ENCODE assay signal across 8 cellular contexts in the genomic region with DNA sequence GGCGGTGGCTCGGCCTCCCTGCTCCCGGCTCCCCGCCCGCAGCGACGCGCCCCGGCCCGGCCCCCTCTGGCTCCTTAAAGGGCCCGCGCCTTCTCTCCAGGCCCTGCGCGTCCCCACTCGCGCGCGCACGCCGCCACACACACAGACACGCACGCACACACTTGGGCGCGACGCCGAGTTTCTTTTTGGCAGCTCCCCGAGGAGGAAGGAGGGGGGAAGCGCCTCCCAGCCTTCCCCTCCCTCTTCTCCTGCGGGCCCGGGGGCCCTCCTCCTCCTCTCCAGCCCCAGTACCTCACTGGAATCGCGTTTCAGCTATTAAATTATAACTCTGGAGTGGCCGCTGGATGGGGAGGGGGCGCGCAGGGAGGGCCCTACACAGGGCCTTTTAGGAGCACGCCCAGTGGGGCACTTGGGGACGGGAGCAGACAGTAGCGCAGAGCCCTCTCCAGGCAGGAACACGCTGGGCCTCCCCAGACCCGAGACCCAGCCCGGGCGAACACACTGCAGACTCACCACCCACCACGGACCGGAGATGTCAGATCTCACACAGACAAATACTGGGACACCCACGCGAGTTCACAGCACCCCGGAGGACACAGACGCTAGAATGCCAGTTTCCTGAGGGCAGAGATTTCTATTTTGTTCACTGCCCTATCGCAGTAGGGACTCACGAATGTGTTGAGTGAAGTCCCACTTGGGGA. TPM values are rescaled to one million over a fixed set of nuclear protein-coding genes. Genes with fewer than 3 reads are reported as not detected.
DNase-seq lines count a peak whose midpoint lies in the region; ATAC-seq and TF ChIP-seq lines count a peak whose summit lies in the region.

No MANE protein-coding gene starts in this region.

- H3K27me3 ChIP-seq in AG04450 (ENCODE audit: control insufficient read depth, insufficient read depth, low read length): no peaks in the 10 kb centered on the region

- DNase-seq in AG04450 (ENCODE audit: low read depth, low spot score): peak; percentile 92
- DNase-seq in NCI-H510A (lab: John Stamatoyannopoulos, UW): peak; percentile 78
- DNase-seq in activated CD4-positive, alpha-beta T cell treated with anti-CD3 and anti-CD28 coated beads for 48 hours: peak; percentile 83
- DNase-seq in left kidney (ENCODE audit: low read depth, low spot score): peak; percentile 94
- peak; percentile 76 for DNase-seq in stimulated activated CD4-positive, alpha-beta T cell treated with anti-CD3 and anti-CD28 coated beads, Interleukin-1b, Interleukin-23, amount 100 ng/mL, for 48 hours

- peak; percentile 14; the same call in 1 of the 2 replicates for TF ChIP-seq CTCF in AG04450 (IDR thresholded peaks at IDR 0.05; ENCODE audit: low read depth, low read length)

- H3K9me3 ChIP-seq in AG04450 (ENCODE audit: control insufficient read depth, insufficient read depth, low read length): no peaks in the 10 kb centered on the region; the same call in 1 of the 2 replicates

- ATAC-seq in GM19023 (IDR thresholded peaks at IDR 0.05; ENCODE audit: unreplicated experiment): peak; percentile 49
- peak; percentile 58 for ATAC-seq in HG03280 (IDR thresholded peaks at IDR 0.05; ENCODE audit: unreplicated experiment)

- H3K4me3 ChIP-seq in AG04450 (ENCODE audit: low read depth, low read length): peak overlapping the region; percentile 41

- CTCF ChIA-PET in AG04450 (lab: Charles Lee): interaction anchor here (0.7 to 1.1 kb wide), 4 partner anchors 17 to 361 kb away, joined by 3 to 4 read pairs (median 3); no protein-coding TSS in a partner anchor

- POLR2A ChIA-PET in AG04450 (lab: Yijun Ruan, JAX): interaction anchor here (0.6 to 2.0 kb wide), 6 partner anchors 49 to 198 kb away, joined by 3 to 9 read pairs (median 5); no protein-coding TSS in a partner anchor

- H3K27ac ChIP-seq in AG04450 (ENCODE audit: low read depth, low read length): peak overlapping the region; percentile 70
- H3K27ac ChIP-seq in cingulate gyrus (ENCODE audit: low read depth, low read length): peak overlapping the region; percentile 72

RNA-seq across cellular contexts. Expression of gene NCOR2, which starts 0.4 kb away (rescaled TPM):
- polyA plus RNA-seq in AG04450 (2011; rRNA removed): 3.3 and 8.0 TPM in 2 replicates
- polyA minus RNA-seq in AG04450 (2011; rRNA and poly(A)+ RNA removed): 15.4 and 16.5 TPM in 2 replicates

Comparison
In these comparisons a context has a peak if more than half of its experiments do, and no peak if none do; other contexts are left out.
1. Peak in every context shown above with its lines: DNase-seq, ATAC-seq, H3K4me3 ChIP-seq and H3K27ac ChIP-seq.